Comparison of ENCODE assay signal across 12 cellular contexts in the genomic region with DNA sequence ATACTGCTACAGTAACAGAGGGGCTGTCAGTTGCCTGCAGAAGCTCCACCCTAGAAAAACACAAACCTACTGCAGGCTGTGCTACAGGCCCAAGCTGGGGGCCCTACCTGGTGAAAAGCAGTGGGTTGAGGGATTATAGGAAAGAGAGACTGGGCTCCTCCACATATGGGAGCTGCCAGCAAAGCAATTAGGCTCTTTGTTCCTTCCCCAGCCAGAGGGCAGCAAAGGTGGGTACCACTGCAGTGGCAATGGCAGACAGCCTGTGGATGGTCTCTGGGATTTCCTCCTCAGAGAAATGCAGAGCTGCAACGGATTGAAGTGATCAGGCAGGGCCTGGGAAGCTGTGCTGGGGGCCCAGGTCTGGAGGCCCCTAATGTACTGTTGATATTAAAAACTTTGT. TPM values are rescaled to one million over a fixed set of nuclear protein-coding genes. Genes with fewer than 3 reads are reported as not detected.
"Had no signal": no experiment of that assay in that cellular context is flagged by ENCODE, and none has a peak within 500 bp of the region (broad histone marks: within the 10 kb centered on the region; RNA-seq: fewer than 3 reads in every experiment).

No MANE protein-coding gene starts in this region.

- H3K4me3 ChIP-seq: dorsolateral prefrontal cortex, psoas muscle, sigmoid colon, tibial nerve, vagina had no signal

- H3K27me3 ChIP-seq: sigmoid colon, tibial nerve, vagina had no signal

- H3K4me1 ChIP-seq: sigmoid colon, tibial nerve, vagina had no signal

- H3K36me3 ChIP-seq: sigmoid colon, tibial nerve, vagina had no signal

- H3K27ac ChIP-seq: dorsolateral prefrontal cortex, psoas muscle, sigmoid colon, tibial nerve, vagina had no signal

- H3K9me3 ChIP-seq: psoas muscle, sigmoid colon, vagina had no signal

- DNase-seq: activated CD4-positive, alpha-beta T cell treated with anti-CD3 and anti-CD28 coated beads, Interleukin-2, amount 50 U/mL, for 4 hours; activated CD8-positive, alpha-beta memory T cell treated with anti-CD3 and anti-CD28 coated beads, Interleukin-2, amount 10 ng/mL, durations not matched to agents 7 days and 5 days; activated gamma-delta T cell; activated T-cell treated with anti-CD3 and anti-CD28 coated beads, Interleukin-2, amount 50 U/mL, for 4 hours; dorsolateral prefrontal cortex; glutamatergic neuron; psoas muscle; sigmoid colon; stimulated activated naive B cell treated with anti-CD40 and anti-IgM and Interleukin-4, amounts not matched to agents 10 μg/mL and 1 μg/mL and 100 μg/mL, for 72 hours had no signal

RNA-seq across cellular contexts. Expression of a gene that starts 19.1 kb away (rescaled TPM):
- total RNA-seq: activated CD8-positive, alpha-beta memory T cell treated with anti-CD3 and anti-CD28 coated beads, Interleukin-2, amount 10 ng/mL, durations not matched to agents 7 days and 5 days; natural killer cell treated with Interleukin-12 subunit alpha and Interleukin-12 subunit beta and Interleukin-15 and Interleukin-18, amount 100 ng/mL, for 72 hours; vagina had no signal
